18 cellular contexts compared by ENCODE assay signal in the genomic region with DNA sequence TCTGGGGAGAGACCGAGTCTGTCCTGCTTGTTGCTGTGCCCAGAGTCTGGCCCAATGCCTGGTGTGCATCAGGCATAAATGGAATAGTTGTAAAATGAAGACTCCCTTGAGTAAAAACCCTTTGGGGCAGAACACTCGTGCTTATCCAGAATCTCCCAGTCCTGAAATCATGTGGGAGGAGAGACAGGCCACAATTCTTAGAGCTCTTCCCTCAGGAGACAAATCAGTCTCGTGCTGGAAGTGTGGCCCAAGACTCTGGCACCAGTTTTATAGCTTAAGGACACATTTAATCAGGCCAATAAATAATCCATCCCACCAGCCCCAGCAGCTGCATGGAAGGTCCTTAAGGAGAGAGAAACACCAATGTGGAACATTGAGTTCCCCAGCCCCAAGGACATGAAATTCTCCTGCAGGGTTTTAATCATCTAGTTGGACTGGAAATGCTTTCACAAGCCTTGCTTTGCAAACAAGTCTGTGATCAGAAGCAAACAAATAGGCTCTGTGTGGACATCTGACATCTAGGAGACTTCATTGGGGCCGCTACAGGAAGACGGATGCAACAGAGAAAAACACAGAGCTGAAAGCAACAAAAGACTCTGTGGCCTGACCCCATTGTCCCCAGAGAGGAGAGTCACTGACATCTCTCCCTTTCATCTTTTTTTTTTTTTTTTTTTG.
DNase-seq lines count a peak whose midpoint lies in the region; ATAC-seq, FAIRE-seq and TF ChIP-seq lines count a peak whose summit lies in the region.
"Had no signal": no experiment of that assay in that cellular context is flagged by ENCODE, and none has a peak within 500 bp of the region (broad histone marks: within the 10 kb centered on the region; RNA-seq: fewer than 3 reads in every experiment).

No MANE protein-coding gene starts in this region.

- H2AFZ ChIP-seq in HepG2 (ENCODE audit: low read length) = no peak overlapping the region
- H2AFZ ChIP-seq in H9 (ENCODE audit: low read length) = no peak overlapping the region
- H2AFZ ChIP-seq in PC-3 (ENCODE audit: low read length) = no peak overlapping the region

- H3K9me2 ChIP-seq in PC-3 (replicated peaks; ENCODE audit: low read length) = no peaks in the 10 kb centered on the region

- H4K20me1 ChIP-seq in HepG2 (ENCODE audit: insufficient read depth, low read length) = no peaks in the 10 kb centered on the region
- H4K20me1 ChIP-seq in H9 (ENCODE audit: control insufficient read depth, insufficient read depth, insufficient read length) = no peaks in the 10 kb centered on the region
- no peaks in the 10 kb centered on the region for H4K20me1 ChIP-seq in PC-3 (ENCODE audit: low read length)

- no peak overlapping the region for H3T11ph ChIP-seq in H9 (ENCODE audit: low read length)

- H3K4me3 ChIP-seq in body of pancreas (no peak overlapping the region), HepG2 (replicated peaks in 1 of 3; ENCODE audit: insufficient read depth in 1 of 3, low read depth in 2 of 3, low read length in 3 of 3) (no peak overlapping the region), gastrocnemius medialis (no peak overlapping the region), PC-3 (ENCODE audit: low read length) (no peak overlapping the region)
- H3K4me3 ChIP-seq: HAP-1, right lobe of liver had no signal

- ATAC-seq in body of pancreas (peak; percentile 68), HepG2 (peak; percentile 76), gastrocnemius medialis (peak; percentile 77 to 84), PC-3 (no peak), HG02763 (IDR thresholded peaks at IDR 0.05; ENCODE audit: unreplicated experiment) (no peak)
- ATAC-seq: activated CD4-positive, alpha-beta T cell treated with anti-CD3 and anti-CD28 coated beads for 36 hours; naive thymus-derived CD8-positive, alpha-beta T cell; stimulated activated effector memory CD8-positive, alpha-beta T cell treated with anti-CD3 and anti-CD28 coated beads, Interleukin-12 subunit alpha, Interleukin-12 subunit beta, amount 100 ng/mL, for 72 hours had no signal

- no peak overlapping the region for H3K14ac ChIP-seq in H9 (ENCODE audit: insufficient read depth, low read length)

- H2BK12ac ChIP-seq in H9 (ENCODE audit: insufficient read length, low read depth, low read length) = no peak overlapping the region

- no peak overlapping the region for H3K23ac ChIP-seq in H9 (ENCODE audit: insufficient read length, low read depth, low read length)

- H3K27me3 ChIP-seq in body of pancreas (no peaks in the 10 kb centered on the region), HepG2 (ENCODE audit: control insufficient read depth in 1 of 2, insufficient read depth in 2 of 2, low read length in 2 of 2) (peaks cover 0 to 2% of the 10 kb centered on the region in 2 experiments; a peak in 3 of 5 replicates), gastrocnemius medialis (no peaks in the 10 kb centered on the region), H9 (ENCODE audit: insufficient read depth, low read length) (0 out of 2 replicates have a peak, but pooled peaks cover 3% of the 10 kb centered on the region), PC-3 (ENCODE audit: low read length) (no peaks in the 10 kb centered on the region)
- H3K27me3 ChIP-seq: right lobe of liver had no signal

- H4K8ac ChIP-seq in H9 (replicated peaks; ENCODE audit: insufficient read length, low read depth, low read length) = no peak overlapping the region

- H4K5ac ChIP-seq in H9 (ENCODE audit: insufficient read length, low read depth, low read length) = no peak overlapping the region

- H3K36me3 ChIP-seq in body of pancreas (replicated peaks in 1 of 2; ENCODE audit: insufficient read depth in 1 of 2, low read depth in 2 of 2) (no peaks in the 10 kb centered on the region), HepG2 (replicated peaks in 1 of 2; ENCODE audit: control insufficient read depth in 1 of 2, insufficient read depth in 2 of 2, low read length in 2 of 2) (no peaks in the 10 kb centered on the region), gastrocnemius medialis (no peaks in the 10 kb centered on the region), PC-3 (ENCODE audit: low read depth, low read length) (no peaks in the 10 kb centered on the region)
- H3K36me3 ChIP-seq: HAP-1, right lobe of liver had no signal

- H3K56ac ChIP-seq in H9 (ENCODE audit: insufficient read length, low read depth, low read length) = no peak overlapping the region

- H2BK120ac ChIP-seq in H9 (ENCODE audit: low read depth, low read length, poor library complexity, severe bottlenecking) = no peak overlapping the region

- TF ChIP-seq RAD21 in HepG2 (CRISPR knock-in tag; IDR thresholded peaks at IDR 0.05) = no peak

- H3K27me3 Mint-ChIP-seq in H9 (ENCODE audit: low read depth) = peaks cover 19% of the 10 kb centered on the region
- H3K27me3 Mint-ChIP-seq: activated CD4-positive, alpha-beta T cell treated with anti-CD3 and anti-CD28 coated beads for 36 hours had no signal

- CTCF ChIA-PET in HepG2 (lab: Yijun Ruan, JAX; ENCODE audit: low intra/inter-chr PET ratio, low total read pairs) (no interaction called here), PC-3 (lab: Charles Lee) (interaction anchor here (0.9 kb wide), 1 partner anchor 45 kb away, joined by 3 read pairs; no protein-coding TSS in a partner anchor)

- TF ChIP-seq CTCF in C4-2B (conservative IDR thresholded peaks at IDR 0.05) (no peak), body of pancreas (IDR thresholded peaks at IDR 0.05) (no peak), HepG2 (CRISPR knock-in tag; IDR thresholded peaks at IDR 0.05) (no peak), gastrocnemius medialis (IDR thresholded peaks at IDR 0.05 in 4 of 5, conservative IDR thresholded peaks at IDR 0.05 in 1 of 5) (no peak), H9 (conservative IDR thresholded peaks at IDR 0.05) (no peak), PC-3 (conservative IDR thresholded peaks at IDR 0.05; ENCODE audit: low read depth, low read length) (no peak)

- H3K4me3 Mint-ChIP-seq in H9 = no peak overlapping the region
- H3K4me3 Mint-ChIP-seq: activated CD4-positive, alpha-beta T cell treated with anti-CD3 and anti-CD28 coated beads for 36 hours; naive thymus-derived CD8-positive, alpha-beta T cell; stimulated activated effector memory CD8-positive, alpha-beta T cell treated with anti-CD3 and anti-CD28 coated beads, Interleukin-12 subunit alpha, Interleukin-12 subunit beta, amount 100 ng/mL, for 72 hours had no signal

- H3K9ac ChIP-seq in HepG2 (ENCODE audit: insufficient read depth, low read depth, low read length) (no peak overlapping the region), H9 (ENCODE audit: extremely low read depth, insufficient read length, low read length) (no peak overlapping the region), PC-3 (ENCODE audit: low read length) (no peak overlapping the region)

- peak overlapping the region; percentile 74 for H3K27ac ChIP-seq in C4-2B
- H3K27ac ChIP-seq in body of pancreas = no peak overlapping the region
- H3K27ac ChIP-seq in HepG2 (ENCODE audit: extremely low read length, insufficient read depth, low read length) = peak overlapping the region; percentile 36
- peak overlapping the region; percentile 14 to 60 (median 30) for H3K27ac ChIP-seq in gastrocnemius medialis
- H3K27ac ChIP-seq in H9 (ENCODE audit: insufficient read length, low read depth, low read length) = no peak overlapping the region
- H3K27ac ChIP-seq in PC-3 (ENCODE audit: low read length) = no peak overlapping the region
- H3K27ac ChIP-seq: right lobe of liver had no signal

- H3K9me3 ChIP-seq in body of pancreas = no peaks in the 10 kb centered on the region
- no peaks in the 10 kb centered on the region for H3K9me3 ChIP-seq in HepG2 (ENCODE audit: low read length)
- H3K9me3 ChIP-seq in gastrocnemius medialis = no peaks in the 10 kb centered on the region
- no peaks in the 10 kb centered on the region for H3K9me3 ChIP-seq in H9 (ENCODE audit: control insufficient read depth, low read depth, low read length)
- H3K9me3 ChIP-seq in PC-3 (ENCODE audit: low read length) = no peaks in the 10 kb centered on the region
- H3K9me3 ChIP-seq: HAP-1, right lobe of liver had no signal

- H3K79me2 ChIP-seq in HepG2 (ENCODE audit: insufficient read depth, low read length) = no peaks in the 10 kb centered on the region
- H3K79me2 ChIP-seq in H9 (ENCODE audit: insufficient read depth, low read length) = no peaks in the 10 kb centered on the region
- H3K79me2 ChIP-seq in PC-3 (ENCODE audit: low read length) = no peaks in the 10 kb centered on the region

- no TSS peak for BruUV-seq in HepG2 (replicated peaks; lab: Mats Ljungman, UMichigan)
- no TSS peak for BruUV-seq in PC-3 (replicated peaks; lab: Mats Ljungman, UMichigan)

- no peaks in the 10 kb centered on the region for H3K9me3 Mint-ChIP-seq in H9
- H3K9me3 Mint-ChIP-seq: naive thymus-derived CD8-positive, alpha-beta T cell; stimulated activated effector memory CD8-positive, alpha-beta T cell treated with anti-CD3 and anti-CD28 coated beads, Interleukin-12 subunit alpha, Interleukin-12 subunit beta, amount 100 ng/mL, for 72 hours had no signal

- POLR2A ChIA-PET in HepG2 (lab: Yijun Ruan, JAX) = no interaction called here
- POLR2A ChIA-PET in PC-3 (lab: Charles Lee; ENCODE audit: unreplicated experiment) = no interaction called here

- H3K4me2 ChIP-seq in HepG2 (ENCODE audit: low read depth, low read length) (peak overlapping the region; percentile 25; the same call in 1 of the 2 replicates), H9 (ENCODE audit: insufficient read depth, insufficient read length, low read length) (no peak overlapping the region), PC-3 (ENCODE audit: low read length) (no peak overlapping the region)

- intact Hi-C loops in body of pancreas (cut with DNase I) = no loop called here
- intact Hi-C loops in HepG2 (cut with micrococcal nuclease; ENCODE audit: unreplicated experiment) = no loop called here
- intact Hi-C loops in gastrocnemius medialis (cut with DNase I; ENCODE audit: low total_unique reads) = no loop called here
- intact Hi-C loops in PC-3 (cut with micrococcal nuclease) = no loop called here

- H3F3A ChIP-seq in PC-3 (ENCODE audit: low read length, unreplicated experiment) = no peaks in the 10 kb centered on the region

- no peak overlapping the region for H4K91ac ChIP-seq in H9 (ENCODE audit: insufficient read length, low read depth, low read length)

- H2BK5ac ChIP-seq in H9 (ENCODE audit: insufficient read length, low read length) = no peak overlapping the region

- H3K23me2 ChIP-seq in H9 (ENCODE audit: insufficient read length, low read depth, low read length, poor library complexity, severe bottlenecking) = no peaks in the 10 kb centered on the region

- H2BK15ac ChIP-seq in H9 (ENCODE audit: low read depth, low read length) = no peak overlapping the region

- H2BK20ac ChIP-seq in H9 (ENCODE audit: low read depth, low read length, poor library complexity, severe bottlenecking) = no peak overlapping the region

- no peaks in the 10 kb centered on the region for H3K36me3 Mint-ChIP-seq in H9 (ENCODE audit: insufficient read depth in 1 of 3, low read depth in 3 of 3)
- H3K36me3 Mint-ChIP-seq: naive thymus-derived CD8-positive, alpha-beta T cell; stimulated activated effector memory CD8-positive, alpha-beta T cell treated with anti-CD3 and anti-CD28 coated beads, Interleukin-12 subunit alpha, Interleukin-12 subunit beta, amount 100 ng/mL, for 72 hours had no signal

- in situ Hi-C loops in HepG2 (cut with HindIII; ENCODE audit: extremely low pct_ligation_motif_present, low pct_unique_long_range_greater_than_20kb) = no loop called here
- in situ Hi-C loops in gastrocnemius medialis (cut with MboI; ENCODE audit: low sequenced_read_pairs in 4 of 4) = no loop called here

- H3K4me1 ChIP-seq in body of pancreas (no peaks in the 10 kb centered on the region), HepG2 (ENCODE audit: insufficient read depth, low read length) (peaks cover 60% of the 10 kb centered on the region), gastrocnemius medialis (no peaks in the 10 kb centered on the region), H9 (ENCODE audit: insufficient read depth, low read length) (no peaks in the 10 kb centered on the region), PC-3 (ENCODE audit: insufficient read depth, low read length) (no peaks in the 10 kb centered on the region)
- H3K4me1 ChIP-seq: HAP-1 had no signal

- FAIRE-seq in HepG2 (lab: Jason Lieb, UNC) (peak; percentile 23), GM19239 (lab: Jason Lieb, UNC) (no peak)

- DNase-seq in body of pancreas = peak in 2 of 4 donors; percentile 25 to 42
- peak; percentile 80 for DNase-seq in HepG2 (ENCODE audit: low spot score)
- DNase-seq in gastrocnemius medialis = peak; percentile 33 to 76
- no peak for DNase-seq in H9
- DNase-seq in PC-3 = no peak
- no peak for DNase-seq in GM19239 (ENCODE audit: insufficient read length, low spot score)
- DNase-seq: activated CD4-positive, alpha-beta T cell treated with anti-CD3 and anti-CD28 coated beads for 36 hours; DMS79; left cardiac atrium; naive thymus-derived CD8-positive, alpha-beta T cell; NCI-H1694; NCI-H524 treated with DMSO at 0.1 percent for 48 hours; right lobe of liver; stimulated activated CD4-positive, alpha-beta T cell treated with anti-CD3 and anti-CD28 coated beads, Interleukin-4, amount 100 ng/mL, for 4 hours had no signal

- no peak overlapping the region for H3K27ac Mint-ChIP-seq in H9
- H3K27ac Mint-ChIP-seq: activated CD4-positive, alpha-beta T cell treated with anti-CD3 and anti-CD28 coated beads for 36 hours; stimulated activated effector memory CD8-positive, alpha-beta T cell treated with anti-CD3 and anti-CD28 coated beads, Interleukin-12 subunit alpha, Interleukin-12 subunit beta, amount 100 ng/mL, for 72 hours had no signal

- no peak overlapping the region for H2AK5ac ChIP-seq in H9 (ENCODE audit: insufficient read length, low read length)

- H3K79me1 ChIP-seq in H9 (ENCODE audit: insufficient read depth, low read depth, low read length, poor library complexity, severe bottlenecking) = no peaks in the 10 kb centered on the region

- H3K4me1 Mint-ChIP-seq in H9 = no peaks in the 10 kb centered on the region
- H3K4me1 Mint-ChIP-seq: activated CD4-positive, alpha-beta T cell treated with anti-CD3 and anti-CD28 coated beads for 36 hours; naive thymus-derived CD8-positive, alpha-beta T cell; stimulated activated effector memory CD8-positive, alpha-beta T cell treated with anti-CD3 and anti-CD28 coated beads, Interleukin-12 subunit alpha, Interleukin-12 subunit beta, amount 100 ng/mL, for 72 hours had no signal

- WGBS in body of pancreas, 2 donors = 71 to 72% methylated on average over 4 to 5 of the region's 5 CpGs
- 18% methylated on average over 5 of the region's 5 CpGs for WGBS in HepG2 (ENCODE audit: low lambda C conversion rate)
- no CpG with 5 or more reads among the region's 5 CpGs for WGBS in H9 (ENCODE audit: extremely low coverage, insufficient read length, low lambda C conversion rate)

- peak in 1 of 2 experiments; percentile 43; a peak in 2 of 4 replicates for TF ChIP-seq EP300 in HepG2 (IDR thresholded peaks at IDR 0.05; ENCODE audit: low read depth in 2 of 2, low read length in 2 of 2)
- no peak for TF ChIP-seq EP300 in HepG2 (CRISPR knock-in tag; IDR thresholded peaks at IDR 0.05; ENCODE audit: borderline replicate concordance)

- H3K4ac ChIP-seq in H9 (ENCODE audit: low read depth, low read length) = no peak overlapping the region

- no peak overlapping the region for H3K18ac ChIP-seq in H9 (ENCODE audit: insufficient read length, low read depth, low read length)

- no peak for TF ChIP-seq POLR2A in body of pancreas (IDR thresholded peaks at IDR 0.05)
- no peak for TF ChIP-seq POLR2A in HepG2 (IDR thresholded peaks at IDR 0.05; ENCODE audit: insufficient read depth in 1 of 2, low read depth in 2 of 2, low read length in 2 of 2)
- TF ChIP-seq POLR2A in gastrocnemius medialis (IDR thresholded peaks at IDR 0.05) = no peak

Comparison
In these comparisons a context has a peak if more than half of its experiments do, and no peak if none do; other contexts are left out.
1. H3K27ac ChIP-seq: peak in C4-2B (single experiment), HepG2 (single experiment) and gastrocnemius medialis (4 of 4); none in body of pancreas (0 of 4), H9 (single experiment) and PC-3 (single experiment).
2. ATAC-seq: peak in body of pancreas (single experiment), HepG2 (single experiment) and gastrocnemius medialis (2 of 2); none in PC-3 (single experiment) and HG02763 (single experiment).
3. DNase-seq: peak in HepG2 (single experiment) and gastrocnemius medialis (2 of 2); none in H9 (single experiment), PC-3 (single experiment) and GM19239 (single experiment).